ENCODE assay signal across 8 cellular contexts in the genomic region with DNA sequence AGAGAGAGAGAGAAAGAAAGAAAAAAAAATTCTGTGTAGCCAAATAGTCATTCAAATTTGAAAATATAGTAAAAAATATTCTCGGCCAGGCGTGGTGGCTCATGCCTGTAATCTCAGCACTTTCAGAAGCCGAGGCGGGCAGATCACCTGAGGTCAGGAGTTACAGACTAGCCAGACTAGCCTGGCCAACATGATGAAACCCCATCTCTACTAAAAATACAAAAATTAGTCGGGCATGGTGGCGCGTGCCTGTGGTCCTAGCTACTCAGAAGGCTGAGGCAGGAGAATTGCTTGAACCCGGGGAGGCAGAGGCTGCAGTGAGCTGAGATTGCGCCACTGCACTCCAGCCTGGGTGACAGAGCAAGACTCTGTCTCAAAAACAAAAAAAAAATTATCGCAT. TPM values are rescaled to one million over a fixed set of nuclear protein-coding genes. Genes with fewer than 3 reads are reported as not detected.
"Had no signal": no experiment of that assay in that cellular context is flagged by ENCODE, and none has a peak within 500 bp of the region (broad histone marks: within the 10 kb centered on the region; RNA-seq: fewer than 3 reads in every experiment).

No MANE protein-coding gene starts in this region.

RNA-seq across cellular contexts. Expression of a gene that starts 22.4 kb away (rescaled TPM):
- total RNA-seq: body of pancreas had no signal

RNA-seq across cellular contexts. Expression of a gene that starts 24.9 kb away (rescaled TPM):
- total RNA-seq: activated B cell treated with CpG ODN at 0.5 μM for 24 hours; activated CD8-positive, alpha-beta T cell treated with anti-CD3 and anti-CD28 coated beads for 36 hours; activated T-helper 17 cell treated with anti-CD3 and anti-CD28 coated beads, Interleukin-2, amount 50 U/mL, for 72 hours; T-helper 17 cell had no signal

RNA-seq across cellular contexts. Expression of a gene that starts 28.1 kb away (rescaled TPM):
- total RNA-seq: activated B cell treated with CpG ODN at 0.5 μM for 24 hours; activated CD8-positive, alpha-beta T cell treated with anti-CD3 and anti-CD28 coated beads for 36 hours; aorta; chondrocyte; T-helper 17 cell had no signal

RNA-seq across cellular contexts. Expression of a gene that starts 39.0 kb away (rescaled TPM):
- total RNA-seq: activated B cell treated with CpG ODN at 0.5 μM for 24 hours; activated CD8-positive, alpha-beta T cell treated with anti-CD3 and anti-CD28 coated beads for 36 hours; activated T-cell treated with anti-CD3 and anti-CD28 coated beads, Interleukin-2, amount 50 U/mL, for 4 hours; activated T-helper 17 cell treated with anti-CD3 and anti-CD28 coated beads, Interleukin-2, amount 50 U/mL, for 72 hours; body of pancreas; T-helper 17 cell had no signal
